1 cellular context compared by ENCODE assay signal in the genomic region with DNA sequence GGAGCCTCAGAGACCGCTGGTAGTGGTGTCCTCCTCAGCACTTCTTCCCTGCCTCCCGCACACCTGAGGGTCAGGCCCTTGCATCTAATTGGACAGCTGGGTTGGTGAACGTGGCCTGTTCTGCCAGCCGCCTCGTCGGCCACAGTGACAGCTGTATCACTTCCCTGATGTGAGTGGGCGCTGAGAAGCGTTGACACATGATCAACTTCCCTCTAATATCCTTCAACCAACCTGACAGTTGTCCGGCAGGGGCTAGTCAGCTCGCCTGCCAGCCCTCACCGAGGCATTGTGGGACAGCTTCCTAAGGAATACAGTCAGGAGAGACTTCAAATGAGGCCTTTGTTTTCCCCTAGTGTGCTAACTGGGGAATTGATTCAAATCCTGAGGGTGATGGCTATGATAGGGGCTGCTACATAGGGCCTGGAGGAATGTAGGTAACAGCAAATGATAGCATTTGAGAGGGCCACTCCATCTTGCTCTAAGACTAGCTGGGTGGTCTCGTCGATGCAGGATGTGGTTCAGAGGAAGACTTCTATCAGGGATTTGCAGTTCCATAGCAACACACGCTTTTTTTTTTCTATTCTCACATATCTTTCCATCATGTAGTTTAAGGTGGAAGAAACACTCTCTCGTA.
TF ChIP-seq lines count a peak whose summit lies in the region.

No MANE protein-coding gene starts in this region.

TF ChIP-seq in A549, 52 proteins besides CTCF, POLR2A, EP300 and RAD21 (continued from another document):
- TF ChIP-seq BCL3 (IDR thresholded peaks at IDR 0.05), result no peak
- no peak for TF ChIP-seq RNF2 (IDR thresholded peaks at IDR 0.05; ENCODE audit: borderline replicate concordance, low read depth)
- TF ChIP-seq MAFK (IDR thresholded peaks at IDR 0.05; ENCODE audit: partially characterized antibody), result no peak
